Comparison of ENCODE assay signal across 31 cellular contexts in genomic region chr3:143083781-143084180, GRCh38. TPM values are rescaled to one million over a fixed set of nuclear protein-coding genes. Genes with fewer than 3 reads are reported as not detected.
DNase-seq lines count a peak whose midpoint lies in the region; ATAC-seq and TF ChIP-seq lines count a peak whose summit lies in the region.
"Had no signal": no experiment of that assay in that cellular context is flagged by ENCODE, and none has a peak within 500 bp of the region (broad histone marks: within the 10 kb centered on the region; RNA-seq: fewer than 3 reads in every experiment).

No MANE protein-coding gene starts in this region.

- no peaks in the 10 kb centered on the region for H3K79me1 ChIP-seq in trophoblast cell (ENCODE audit: low read length)

- H4K91ac ChIP-seq in trophoblast cell (ENCODE audit: low read depth, low read length) = no peak overlapping the region

- peaks cover 5% of the 10 kb centered on the region for H3K9me3 Mint-ChIP-seq in activated T-helper 17 cell treated with anti-CD3 and anti-CD28 coated beads, Interleukin-2, amount 50 U/mL, for 72 hours
- no peaks in the 10 kb centered on the region for H3K9me3 Mint-ChIP-seq in stimulated activated effector memory CD8-positive, alpha-beta T cell treated with anti-CD3 and anti-CD28 coated beads, Interleukin-12 subunit alpha, Interleukin-12 subunit beta, amount 100 ng/mL, for 72 hours
- H3K9me3 Mint-ChIP-seq: activated T-cell treated with anti-CD3 and anti-CD28 coated beads, Interleukin-2, amount 50 U/mL, for 4 hours; central memory CD8-positive, alpha-beta T cell had no signal

- no peak overlapping the region for H3K9ac ChIP-seq in trophoblast cell (ENCODE audit: low read length)

- H3K4me1 ChIP-seq in trophoblast cell (ENCODE audit: control insufficient read depth in 1 of 2, insufficient read depth in 2 of 2, low read length in 2 of 2) = peaks cover 0 to 2% of the 10 kb centered on the region in 2 experiments
- H3K4me1 ChIP-seq: Caco-2, HAP-1, SJSA1, stomach had no signal

- no peak overlapping the region for H2BK12ac ChIP-seq in trophoblast cell (ENCODE audit: low read length)

- no peak for ATAC-seq in activated T-helper 17 cell treated with anti-CD3 and anti-CD28 coated beads, Interleukin-2, amount 50 U/mL, for 72 hours (replicated peaks)
- no peak for ATAC-seq in stimulated activated effector memory CD8-positive, alpha-beta T cell treated with anti-CD3 and anti-CD28 coated beads, Interleukin-12 subunit alpha, Interleukin-12 subunit beta, amount 100 ng/mL, for 72 hours
- ATAC-seq: activated CD8-positive, alpha-beta memory T cell treated with anti-CD3 and anti-CD28 coated beads, Interleukin-2, amount 10 ng/mL, durations not matched to agents 7 days and 5 days; activated T-cell treated with anti-CD3 and anti-CD28 coated beads, Interleukin-2, amount 50 U/mL, for 4 hours; heart left ventricle; left ventricle myocardium superior had no signal

- H2BK5ac ChIP-seq in trophoblast cell (ENCODE audit: low read depth, low read length, poor library complexity) = no peak overlapping the region

- no peak; the same call in 1 of the 2 replicates for TF ChIP-seq EP300 in Ishikawa (IDR thresholded peaks at IDR 0.05; ENCODE audit: borderline replicate concordance)

- TF ChIP-seq POLR2A in NB4 (IDR thresholded peaks at IDR 0.05; ENCODE audit: extremely low read depth, insufficient read length) = no peak

- H4K8ac ChIP-seq in trophoblast cell (ENCODE audit: low read depth, low read length) = no peak overlapping the region

- TF ChIP-seq RAD21 in Ishikawa (IDR thresholded peaks at IDR 0.05; ENCODE audit: low read depth) = no peak

- H3K27ac Mint-ChIP-seq in activated T-helper 17 cell treated with anti-CD3 and anti-CD28 coated beads, Interleukin-2, amount 50 U/mL, for 72 hours = peak overlapping the region; percentile 97
- no peak overlapping the region for H3K27ac Mint-ChIP-seq in stimulated activated effector memory CD8-positive, alpha-beta T cell treated with anti-CD3 and anti-CD28 coated beads, Interleukin-12 subunit alpha, Interleukin-12 subunit beta, amount 100 ng/mL, for 72 hours
- H3K27ac Mint-ChIP-seq: activated CD8-positive, alpha-beta memory T cell treated with anti-CD3 and anti-CD28 coated beads, Interleukin-2, amount 10 ng/mL, durations not matched to agents 7 days and 5 days; mesothelial cell of epicardium had no signal

- no peak overlapping the region for H3K4me3 ChIP-seq in NB4 (ENCODE audit: low read depth, low read length)
- H3K4me3 ChIP-seq in foreskin fibroblast (ENCODE audit: low read depth in 1 of 2, low read length in 2 of 2) = no peak overlapping the region
- H3K4me3 ChIP-seq in trophoblast cell (ENCODE audit: low read depth, low read length) = no peak overlapping the region
- H3K4me3 ChIP-seq: HAP-1, heart left ventricle, SJSA1, stomach, thyroid gland had no signal

- peaks cover 34% of the 10 kb centered on the region for H3K4me1 Mint-ChIP-seq in activated T-helper 17 cell treated with anti-CD3 and anti-CD28 coated beads, Interleukin-2, amount 50 U/mL, for 72 hours
- peaks cover 28% of the 10 kb centered on the region for H3K4me1 Mint-ChIP-seq in stimulated activated effector memory CD8-positive, alpha-beta T cell treated with anti-CD3 and anti-CD28 coated beads, Interleukin-12 subunit alpha, Interleukin-12 subunit beta, amount 100 ng/mL, for 72 hours
- H3K4me1 Mint-ChIP-seq: mesothelial cell of epicardium had no signal

- no peak overlapping the region for H3K23ac ChIP-seq in trophoblast cell (ENCODE audit: low read length)

- H4K12ac ChIP-seq in trophoblast cell (ENCODE audit: low read depth, low read length) = no peak overlapping the region

- DNase-seq in NB4 (ENCODE audit: low read depth) = peak; percentile 52
- no peak for DNase-seq in stimulated activated effector memory CD8-positive, alpha-beta T cell treated with anti-CD3 and anti-CD28 coated beads, Interleukin-12 subunit alpha, Interleukin-12 subunit beta, amount 100 ng/mL, for 72 hours (ENCODE audit: low spot score in 2 of 2)
- no peak for DNase-seq in NCI-H526 treated with DMSO at 0.1 percent for 48 hours (lab: John Stamatoyannopoulos, UW)
- DNase-seq in foreskin fibroblast = no peak
- DNase-seq in trophoblast cell = no peak
- DNase-seq: activated CD4-positive, alpha-beta T cell treated with anti-CD3 and anti-CD28 coated beads, Interleukin-2, amount 50 U/mL, for 1 hour; activated CD8-positive, alpha-beta memory T cell treated with anti-CD3 and anti-CD28 coated beads, Interleukin-2, amount 10 ng/mL, durations not matched to agents 7 days and 5 days; activated T-cell treated with anti-CD3 and anti-CD28 coated beads, Interleukin-2, amount 50 U/mL, for 4 hours; C1 segment of cervical spinal cord; Caco-2; DMS53; heart left ventricle; islet precursor cell; left ventricle myocardium superior; NCI-H1105 treated with DMSO at 0.1 percent for 48 hours; NCI-H1930; NCI-H526; right cardiac atrium; RPMI8226; stimulated activated CD4-positive, alpha-beta T cell treated with anti-CD3 and anti-CD28 coated beads, Interleukin-2, amount 100 ng/mL, for 24 hours; stomach; T1000; thyroid gland; WERI-Rb-1 had no signal

- H3K9me3 ChIP-seq in trophoblast cell (ENCODE audit: insufficient read depth, low read depth, low read length) = peaks cover 6% of the 10 kb centered on the region
- H3K9me3 ChIP-seq: Caco-2, HAP-1, heart left ventricle, neutrophil, SJSA1, stomach, thyroid gland had no signal

- H3K4me2 ChIP-seq in trophoblast cell (ENCODE audit: low read length) = no peak overlapping the region

- peaks cover 27% of the 10 kb centered on the region for H3K36me3 Mint-ChIP-seq in activated T-helper 17 cell treated with anti-CD3 and anti-CD28 coated beads, Interleukin-2, amount 50 U/mL, for 72 hours (ENCODE audit: low read depth)
- H3K36me3 Mint-ChIP-seq in stimulated activated effector memory CD8-positive, alpha-beta T cell treated with anti-CD3 and anti-CD28 coated beads, Interleukin-12 subunit alpha, Interleukin-12 subunit beta, amount 100 ng/mL, for 72 hours = no peaks in the 10 kb centered on the region
- H3K36me3 Mint-ChIP-seq: activated CD8-positive, alpha-beta memory T cell treated with anti-CD3 and anti-CD28 coated beads, Interleukin-2, amount 10 ng/mL, durations not matched to agents 7 days and 5 days; mesothelial cell of epicardium had no signal

- H3K79me2 ChIP-seq in trophoblast cell (ENCODE audit: control insufficient read depth, insufficient read depth, low read length, poor library complexity) = no peaks in the 10 kb centered on the region

- peak overlapping the region; percentile 85 for H3K4me3 Mint-ChIP-seq in activated T-helper 17 cell treated with anti-CD3 and anti-CD28 coated beads, Interleukin-2, amount 50 U/mL, for 72 hours
- H3K4me3 Mint-ChIP-seq in stimulated activated effector memory CD8-positive, alpha-beta T cell treated with anti-CD3 and anti-CD28 coated beads, Interleukin-12 subunit alpha, Interleukin-12 subunit beta, amount 100 ng/mL, for 72 hours = peak overlapping the region; percentile 61
- H3K4me3 Mint-ChIP-seq: activated CD8-positive, alpha-beta memory T cell treated with anti-CD3 and anti-CD28 coated beads, Interleukin-2, amount 10 ng/mL, durations not matched to agents 7 days and 5 days; activated T-cell treated with anti-CD3 and anti-CD28 coated beads, Interleukin-2, amount 50 U/mL, for 4 hours; central memory CD8-positive, alpha-beta T cell; mesothelial cell of epicardium had no signal

- no peak overlapping the region for H2AFZ ChIP-seq in trophoblast cell (ENCODE audit: insufficient read depth, low read length, poor library complexity)

- no peak overlapping the region for H2BK120ac ChIP-seq in trophoblast cell (ENCODE audit: insufficient read depth, low read length, poor library complexity)

- H3K36me3 ChIP-seq in trophoblast cell (ENCODE audit: control insufficient read depth in 1 of 2, insufficient read depth in 2 of 2, low read length in 2 of 2) = no peaks in the 10 kb centered on the region
- H3K36me3 ChIP-seq: HAP-1, heart left ventricle, neutrophil, SJSA1, stomach, thyroid gland, WERI-Rb-1 had no signal

- H3K14ac ChIP-seq in trophoblast cell (ENCODE audit: low read length) = no peak overlapping the region

- no peaks in the 10 kb centered on the region for H3K27me3 ChIP-seq in trophoblast cell (ENCODE audit: insufficient read depth, low read length)
- H3K27me3 ChIP-seq: heart left ventricle, neutrophil, SJSA1, stomach, thyroid gland had no signal

- H3K27me3 Mint-ChIP-seq in activated T-helper 17 cell treated with anti-CD3 and anti-CD28 coated beads, Interleukin-2, amount 50 U/mL, for 72 hours = peaks cover 5% of the 10 kb centered on the region

- H3K18ac ChIP-seq in trophoblast cell (ENCODE audit: low read length) = no peak overlapping the region

- no CpG with 5 or more reads among the region's 3 CpGs for WGBS in trophoblast cell (ENCODE audit: extremely low coverage, insufficient coverage, insufficient read length)

- no peak overlapping the region for H3K27ac ChIP-seq in trophoblast cell (ENCODE audit: low read depth, low read length)
- H3K27ac ChIP-seq: heart left ventricle, neutrophil, SJSA1, stomach, thyroid gland, WERI-Rb-1 had no signal

- no peak overlapping the region for H2AK5ac ChIP-seq in trophoblast cell (ENCODE audit: low read length)

- no peak overlapping the region for H3K4ac ChIP-seq in trophoblast cell (ENCODE audit: low read depth, low read length)

- TF ChIP-seq CTCF in NB4 (IDR thresholded peaks at IDR 0.05; ENCODE audit: low read depth, low read length) (no peak), foreskin fibroblast (IDR thresholded peaks at IDR 0.05; ENCODE audit: low read depth, low read length) (no peak)

TF ChIP-seq in Ishikawa, 13 proteins besides CTCF, POLR2A, EP300 and RAD21:
- TF ChIP-seq TCF12 (IDR thresholded peaks at IDR 0.05; ENCODE audit: low read depth) = no peak
- TF ChIP-seq TEAD4 (IDR thresholded peaks at IDR 0.05) = no peak
- TF ChIP-seq CEBPB (IDR thresholded peaks at IDR 0.05) = peak; percentile 75

RNA-seq across cellular contexts. Expression of gene CHST2, which starts 35.8 kb away (rescaled TPM):
- total RNA-seq in activated T-helper 17 cell treated with anti-CD3 and anti-CD28 coated beads, Interleukin-2, amount 50 U/mL, for 72 hours = 1 to 10 TPM; 7.9 to 8.0 TPM
- polyA plus RNA-seq in trophoblast cell (2013) = 2.3 and 2.5 TPM in 2 replicates
- total RNA-seq: Caco-2 had no signal
